ENCODE assay signal across 12 cellular contexts in the genomic region with DNA sequence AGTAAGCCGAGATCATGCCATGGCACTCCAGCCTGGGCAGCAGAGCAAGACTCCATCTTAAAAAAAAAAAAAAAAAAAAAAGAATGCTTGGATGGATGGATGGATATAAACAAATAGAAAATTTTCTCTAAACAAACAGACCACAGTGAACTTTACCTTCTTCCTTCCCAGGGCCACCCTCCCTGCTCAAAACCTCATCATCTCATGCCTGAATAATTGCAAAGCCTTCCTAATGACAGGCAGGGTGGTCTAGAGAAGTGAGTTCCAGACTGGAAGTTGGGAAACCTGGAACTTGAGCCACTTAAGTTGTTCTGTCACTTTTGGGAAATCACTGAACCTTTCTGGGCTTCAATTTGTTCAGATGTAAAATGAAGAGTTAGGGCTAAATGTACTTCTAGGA. TPM values are rescaled to one million over a fixed set of nuclear protein-coding genes. Genes with fewer than 3 reads are reported as not detected.
DNase-seq lines count a peak whose midpoint lies in the region; ATAC-seq and TF ChIP-seq lines count a peak whose summit lies in the region.
"Had no signal": no experiment of that assay in that cellular context is flagged by ENCODE, and none has a peak within 500 bp of the region (broad histone marks: within the 10 kb centered on the region; RNA-seq: fewer than 3 reads in every experiment).

No MANE protein-coding gene starts in this region.

- intact Hi-C loops in left cardiac atrium (cut with DNase I) (loop anchor here in 1 of 2 donors (5.0 kb wide), 1 partner anchor 43 kb away; no protein-coding TSS in a partner anchor), aorta (cut with DNase I) (no loop called here), Caco-2 (cut with micrococcal nuclease; ENCODE audit: unreplicated experiment) (no loop called here)

- peaks cover 58 to 77% of the 10 kb centered on the region in 2 donors for H3K4me1 Mint-ChIP-seq in effector memory CD8-positive, alpha-beta T cell (ENCODE audit: low read depth in 2 of 2)
- H3K4me1 Mint-ChIP-seq in osteocyte (ENCODE audit: unreplicated experiment) (peaks cover 38% of the 10 kb centered on the region), Caco-2 (ENCODE audit: low read depth, unreplicated experiment) (peaks cover 7% of the 10 kb centered on the region)

- ATAC-seq in left cardiac atrium (no peak), aorta (ENCODE audit: low FRiP score) (no peak)
- ATAC-seq in effector memory CD8-positive, alpha-beta T cell (replicated peaks), result no peak

- BruUV-seq in Caco-2 (replicated peaks; lab: Mats Ljungman, UMichigan), result no TSS peak

- TF ChIP-seq CTCF in right atrium auricular region (IDR thresholded peaks at IDR 0.05) (no peak), osteocyte (IDR thresholded peaks at IDR 0.05) (no peak), Caco-2 (IDR thresholded peaks at IDR 0.05; ENCODE audit: insufficient read depth in 1 of 2, low read depth in 1 of 2, low read length in 1 of 2, severe bottlenecking in 1 of 2, unreplicated experiment in 1 of 2) (no peak)

- H3K27me3 Mint-ChIP-seq in effector memory CD8-positive, alpha-beta T cell, result no peaks in the 10 kb centered on the region
- H3K27me3 Mint-ChIP-seq in osteocyte (ENCODE audit: unreplicated experiment) (no peaks in the 10 kb centered on the region), Caco-2 (ENCODE audit: insufficient read depth, unreplicated experiment) (no peaks in the 10 kb centered on the region)

- CTCF ChIA-PET in Caco-2 (lab: Charles Lee), result no interaction called here

- H3K4me3 Mint-ChIP-seq in effector memory CD8-positive, alpha-beta T cell, result peak overlapping the region in 1 of 2 donors; percentile 21
- H3K4me3 Mint-ChIP-seq in osteocyte (ENCODE audit: unreplicated experiment) (no peak overlapping the region), Caco-2 (ENCODE audit: unreplicated experiment) (no peak overlapping the region)
- H3K4me3 Mint-ChIP-seq: GM23338 had no signal

- H3K9me3 ChIP-seq in right atrium auricular region (no peaks in the 10 kb centered on the region), aorta (ENCODE audit: control insufficient read depth, low read length) (no peaks in the 10 kb centered on the region), Caco-2 (no peaks in the 10 kb centered on the region)

- H3K9me3 Mint-ChIP-seq in effector memory CD8-positive, alpha-beta T cell, result no peaks in the 10 kb centered on the region
- H3K9me3 Mint-ChIP-seq in osteocyte (ENCODE audit: unreplicated experiment) (no peaks in the 10 kb centered on the region), Caco-2 (ENCODE audit: unreplicated experiment) (no peaks in the 10 kb centered on the region)
- H3K9me3 Mint-ChIP-seq: activated T-helper 2 cell treated with anti-CD3 and anti-CD28 coated beads, Interferon-gamma antibody, Interleukin-2, Interleukin-4, amounts not matched to agents 10 μg/mL and 5 μg/mL and 100 μg/mL, durations not matched to agents 14 hours and 24 hours and 36 hours; GM23338 had no signal

- peak overlapping the region; percentile 84 to 90 for H3K27ac Mint-ChIP-seq in effector memory CD8-positive, alpha-beta T cell
- H3K27ac Mint-ChIP-seq in osteocyte (ENCODE audit: unreplicated experiment), result peak overlapping the region; percentile 68
- no peak overlapping the region for H3K27ac Mint-ChIP-seq in Caco-2 (ENCODE audit: unreplicated experiment)
- H3K27ac Mint-ChIP-seq: activated T-helper 2 cell treated with anti-CD3 and anti-CD28 coated beads, Interferon-gamma antibody, Interleukin-2, Interleukin-4, amounts not matched to agents 10 μg/mL and 5 μg/mL and 100 μg/mL, durations not matched to agents 14 hours and 24 hours and 36 hours; GM23338 had no signal

- peaks cover 53% of the 10 kb centered on the region for H3K36me3 Mint-ChIP-seq in effector memory CD8-positive, alpha-beta T cell (ENCODE audit: insufficient read depth)
- H3K36me3 Mint-ChIP-seq in osteocyte (ENCODE audit: unreplicated experiment) (no peaks in the 10 kb centered on the region), Caco-2 (ENCODE audit: insufficient read depth, unreplicated experiment) (no peaks in the 10 kb centered on the region)

- no peak overlapping the region for H3K4me3 ChIP-seq in right atrium auricular region
- H3K4me3 ChIP-seq in aorta (ENCODE audit: low read length in 2 of 2), result no peak overlapping the region
- no peak overlapping the region for H3K4me3 ChIP-seq in Caco-2 (ENCODE audit: low read depth, low read length)
- H3K4me3 ChIP-seq: GM23338 had no signal

- peaks cover 0 to 78% of the 10 kb centered on the region in 2 donors for H3K4me1 ChIP-seq in right atrium auricular region
- H3K4me1 ChIP-seq in aorta (ENCODE audit: control insufficient read depth in 1 of 2, insufficient read depth in 2 of 2, low read length in 2 of 2), result peaks cover 11 to 16% of the 10 kb centered on the region in 2 donors
- H3K4me1 ChIP-seq in Caco-2, result no peaks in the 10 kb centered on the region
- H3K4me1 ChIP-seq: parathyroid adenoma had no signal

- POLR2A ChIA-PET in Caco-2 (lab: Charles Lee), result no interaction called here

- H3K36me3 ChIP-seq in right atrium auricular region (no peaks in the 10 kb centered on the region), aorta (ENCODE audit: control insufficient read depth in 1 of 2, insufficient read depth in 2 of 2, low read length in 1 of 2) (no peaks in the 10 kb centered on the region), Caco-2 (ENCODE audit: control insufficient read depth, insufficient read depth, low read length) (no peaks in the 10 kb centered on the region)

- DNase-seq in right atrium auricular region (ENCODE audit: low spot score) (no peak), left cardiac atrium (no peak), osteocyte (ENCODE audit: extremely low spot score, unreplicated experiment) (no peak), aorta (no peak), Caco-2 (no peak), DMS79 (lab: John Stamatoyannopoulos, UW) (no peak)
- DNase-seq in effector memory CD8-positive, alpha-beta T cell, result no peak
- DNase-seq in activated CD4-positive, CD25-positive, alpha-beta regulatory T cell (lab: John Stamatoyannopoulos, UW), result no peak
- DNase-seq: activated CD4-positive, alpha-beta T cell treated with anti-CD3 and anti-CD28 coated beads, Interleukin-2, amount 50 U/mL, for 48 hours had no signal

- WGBS in aorta, 2 donors, result 72 to 97% methylated on average over 1 of the region's 1 CpG

- no peaks in the 10 kb centered on the region for H3K27me3 ChIP-seq in right atrium auricular region
- no peaks in the 10 kb centered on the region for H3K27me3 ChIP-seq in aorta (ENCODE audit: control insufficient read depth in 1 of 2, insufficient read depth in 2 of 2, low read length in 1 of 2)
- no peaks in the 10 kb centered on the region for H3K27me3 ChIP-seq in Caco-2 (replicated peaks; ENCODE audit: control insufficient read depth, insufficient read depth, low read length)

- peak overlapping the region; percentile 78 to 83 for H3K27ac ChIP-seq in right atrium auricular region
- H3K27ac ChIP-seq in aorta (ENCODE audit: low read depth in 1 of 2, low read length in 2 of 2), result peak overlapping the region; percentile 52 to 75
- H3K27ac ChIP-seq: parathyroid adenoma had no signal

RNA-seq across cellular contexts. Expression of a gene that starts 17.6 kb away (rescaled TPM):
- total RNA-seq in right atrium auricular region (100 to 1,000 TPM in 1 of 2 donors, 10 to 100 TPM in 1; 86.1 to 171 TPM), left cardiac atrium (100 to 1,000 TPM in 1 of 2 donors, 10 to 100 TPM in 1; 81.4 to 102 TPM), osteocyte (39.4 and 42.1 TPM in 2 replicates), aorta (100 to 1,000 TPM; 154 to 169 TPM), Caco-2 (2022) (13.4 and 14.3 TPM in 2 replicates)
- polyA plus RNA-seq in aorta, result 10 to 100 TPM; 15.2 to 67.8 TPM
